In the genomic region with DNA sequence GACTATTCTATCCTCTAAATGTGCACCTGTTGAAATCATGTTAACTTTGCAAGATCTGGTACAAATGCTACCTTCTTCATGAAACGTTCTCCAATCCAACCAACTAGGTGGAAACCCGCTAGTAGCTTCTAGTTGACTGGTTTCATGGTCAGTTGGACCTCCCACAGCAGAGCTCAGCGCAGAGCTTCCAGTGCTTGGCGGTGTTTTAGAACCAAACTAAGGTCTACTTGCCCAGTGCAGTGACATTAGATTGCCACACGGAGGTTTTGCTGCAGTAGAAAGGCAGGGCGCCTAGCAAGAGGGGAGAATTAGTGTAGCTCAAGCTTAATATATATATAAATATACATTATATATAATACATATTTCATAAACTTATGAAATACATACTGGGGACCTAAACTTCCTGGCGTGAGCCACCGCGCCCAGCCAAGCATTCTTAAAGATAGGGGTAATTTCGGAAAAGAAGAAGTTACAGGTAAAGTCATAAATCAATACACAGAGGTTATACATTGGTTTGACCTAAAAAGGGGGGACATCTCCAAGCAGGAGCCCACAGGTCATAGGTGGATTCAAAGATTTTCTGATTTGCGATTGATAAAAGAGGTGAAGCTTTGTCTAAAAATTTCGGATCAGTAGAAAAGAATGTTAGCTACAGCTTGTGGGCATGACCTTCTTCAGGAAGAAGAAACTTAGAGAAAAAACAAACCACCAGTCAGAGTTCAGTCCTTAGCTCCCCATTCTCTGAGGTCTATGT, we compare ENCODE assay signal across 8 cellular contexts. TPM values are rescaled to one million over a fixed set of nuclear protein-coding genes. Genes with fewer than 3 reads are reported as not detected.
DNase-seq lines count a peak whose midpoint lies in the region; TF ChIP-seq lines count a peak whose summit lies in the region.

No MANE protein-coding gene starts in this region.

- no peak overlapping the region for H3K4me3 ChIP-seq in retinal pigment epithelial cell (ENCODE audit: low read length)

- peaks cover 41% of the 10 kb centered on the region for H3K4me1 Mint-ChIP-seq in activated CD4-positive, alpha-beta T cell treated with anti-CD3 and anti-CD28 coated beads, Interleukin-2, amount 10 ng/mL, durations not matched to agents 7 days and 5 days
- peaks cover 26% of the 10 kb centered on the region for H3K4me1 Mint-ChIP-seq in chondrocyte (ENCODE audit: low read depth)

- peak; percentile 32 for TF ChIP-seq CTCF in chondrocyte (IDR thresholded peaks at IDR 0.05)
- TF ChIP-seq CTCF in retinal pigment epithelial cell (conservative IDR thresholded peaks at IDR 0.05; ENCODE audit: low read depth, low read length): peak; percentile 23

- no peaks in the 10 kb centered on the region for H3K9me3 Mint-ChIP-seq in activated CD4-positive, alpha-beta T cell treated with anti-CD3 and anti-CD28 coated beads, Interleukin-2, amount 10 ng/mL, durations not matched to agents 7 days and 5 days
- no peaks in the 10 kb centered on the region for H3K9me3 Mint-ChIP-seq in chondrocyte (ENCODE audit: low read depth)

- CTCF ChIA-PET in activated CD4-positive, alpha-beta T cell treated with anti-CD3 and anti-CD28 coated beads, Interleukin-2, amount 10 ng/mL, durations not matched to agents 7 days and 5 days (lab: Charles Lee): interaction anchor here (0.6 to 3.1 kb wide), 10 partner anchors 9 to 183 kb away, joined by 3 to 23 read pairs (median 5); a partner anchor contains a TSS

- DNase-seq in activated CD4-positive, alpha-beta T cell treated with anti-CD3 and anti-CD28 coated beads, Interleukin-2, amount 10 ng/mL, durations not matched to agents 7 days and 5 days: peak; percentile 43
- DNase-seq in activated CD4-positive, alpha-beta T cell treated with anti-CD3 and anti-CD28 coated beads, Interleukin-2, amount 50 U/mL, for 1 hour: no peak
- DNase-seq in NOMO-1 (lab: John Stamatoyannopoulos, UW; ENCODE audit: unreplicated experiment in 2 of 2): peak; percentile 33 to 53
- DNase-seq in chondrocyte (ENCODE audit: low spot score): no peak
- DNase-seq in retinal pigment epithelial cell (ENCODE audit: low read depth): no peak
- DNase-seq in NCI-H446 (lab: John Stamatoyannopoulos, UW): no peak
- DNase-seq in CD1c-positive myeloid dendritic cell (ENCODE audit: extremely low spot score): no peak
- DNase-seq in stimulated activated CD4-positive, alpha-beta T cell treated with anti-CD3 and anti-CD28 coated beads, Interleukin-4, amount 100 ng/mL, for 4 hours: no peak

- peaks cover 16% of the 10 kb centered on the region for H3K36me3 Mint-ChIP-seq in activated CD4-positive, alpha-beta T cell treated with anti-CD3 and anti-CD28 coated beads, Interleukin-2, amount 10 ng/mL, durations not matched to agents 7 days and 5 days (ENCODE audit: low read depth)
- no peaks in the 10 kb centered on the region for H3K36me3 Mint-ChIP-seq in chondrocyte (ENCODE audit: low read depth)

- H3K27ac Mint-ChIP-seq in activated CD4-positive, alpha-beta T cell treated with anti-CD3 and anti-CD28 coated beads, Interleukin-2, amount 10 ng/mL, durations not matched to agents 7 days and 5 days: peak overlapping the region; percentile 100
- H3K27ac Mint-ChIP-seq in chondrocyte (ENCODE audit: unreplicated experiment): peak overlapping the region; percentile 57

- POLR2A ChIA-PET in activated CD4-positive, alpha-beta T cell treated with anti-CD3 and anti-CD28 coated beads, Interleukin-2, amount 10 ng/mL, durations not matched to agents 7 days and 5 days (lab: Charles Lee): no interaction called here

- H3K27me3 Mint-ChIP-seq in activated CD4-positive, alpha-beta T cell treated with anti-CD3 and anti-CD28 coated beads, Interleukin-2, amount 10 ng/mL, durations not matched to agents 7 days and 5 days: no peaks in the 10 kb centered on the region
- H3K27me3 Mint-ChIP-seq in chondrocyte (ENCODE audit: low read depth): no peaks in the 10 kb centered on the region

- peak overlapping the region; percentile 95 for H3K4me3 Mint-ChIP-seq in activated CD4-positive, alpha-beta T cell treated with anti-CD3 and anti-CD28 coated beads, Interleukin-2, amount 10 ng/mL, durations not matched to agents 7 days and 5 days
- H3K4me3 Mint-ChIP-seq in chondrocyte (ENCODE audit: unreplicated experiment): no peak overlapping the region

RNA-seq across cellular contexts. Expression of a gene that starts 2.0 kb away (rescaled TPM):
- total RNA-seq in activated CD4-positive, alpha-beta T cell treated with anti-CD3 and anti-CD28 coated beads, Interleukin-2, amount 10 ng/mL, durations not matched to agents 7 days and 5 days: 10 to 100 TPM; 52.4 to 57.3 TPM
- total RNA-seq in chondrocyte: 66.5 to 76.0 TPM (median 72.0 TPM) in 3 replicates

RNA-seq across cellular contexts. Expression of a gene that starts 24.8 kb away (rescaled TPM):
- 10 to 100 TPM; 74.1 to 91.1 TPM for total RNA-seq in activated CD4-positive, alpha-beta T cell treated with anti-CD3 and anti-CD28 coated beads, Interleukin-2, amount 10 ng/mL, durations not matched to agents 7 days and 5 days
- total RNA-seq in chondrocyte: 9.3 to 23.7 TPM (median 22.4 TPM) in 3 replicates

RNA-seq across cellular contexts. Expression of a gene that starts 26.4 kb away (rescaled TPM):
- total RNA-seq in activated CD4-positive, alpha-beta T cell treated with anti-CD3 and anti-CD28 coated beads, Interleukin-2, amount 10 ng/mL, durations not matched to agents 7 days and 5 days: 100 to 1,000 TPM in 1 of 2 experiments, 10 to 100 TPM in 1; 93.8 to 114 TPM
- total RNA-seq in chondrocyte: 47.5 to 55.2 TPM (median 48.6 TPM) in 3 replicates

Comparison
In these comparisons a context has a peak if more than half of its experiments do, and no peak if none do; other contexts are left out.
1. DNase-seq: peak in activated CD4-positive, alpha-beta T cell treated with anti-CD3 and anti-CD28 coated beads, Interleukin-2, amount 10 ng/mL, durations not matched to agents 7 days and 5 days (single experiment) and NOMO-1 (2 of 2); none in activated CD4-positive, alpha-beta T cell treated with anti-CD3 and anti-CD28 coated beads, Interleukin-2, amount 50 U/mL, for 1 hour (single experiment), chondrocyte (single experiment), retinal pigment epithelial cell (single experiment), NCI-H446 (0 of 2), CD1c-positive myeloid dendritic cell (single experiment) and stimulated activated CD4-positive, alpha-beta T cell treated with anti-CD3 and anti-CD28 coated beads, Interleukin-4, amount 100 ng/mL, for 4 hours (0 of 2).